ENCODE assay signal across 15 cellular contexts in the genomic region with DNA sequence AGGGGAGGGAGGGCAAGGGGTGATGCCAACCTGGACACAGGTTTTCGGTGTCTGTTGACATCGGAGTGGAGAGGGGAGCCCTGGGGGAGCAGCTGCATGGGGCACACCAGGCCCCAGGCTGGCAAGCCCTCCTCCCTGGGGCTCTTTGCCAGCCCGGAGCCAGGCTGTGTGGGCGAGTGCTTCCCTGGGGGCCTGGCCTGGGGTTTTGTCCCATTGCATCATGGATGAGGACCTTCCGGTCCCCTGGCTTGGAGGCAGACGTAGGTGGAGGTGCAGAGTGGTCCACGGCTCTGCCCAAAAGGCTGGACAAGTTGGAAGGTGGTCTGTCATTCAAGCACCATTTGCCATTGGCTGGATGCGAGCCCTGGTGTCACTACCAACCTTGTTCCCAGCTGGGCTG. TPM values are rescaled to one million over a fixed set of nuclear protein-coding genes. Genes with fewer than 3 reads are reported as not detected.
DNase-seq lines count a peak whose midpoint lies in the region; ATAC-seq and TF ChIP-seq lines count a peak whose summit lies in the region.
"Had no signal": no experiment of that assay in that cellular context is flagged by ENCODE, and none has a peak within 500 bp of the region (broad histone marks: within the 10 kb centered on the region; RNA-seq: fewer than 3 reads in every experiment).

No MANE protein-coding gene starts in this region.

- no peak for TF ChIP-seq CTCF in esophagus muscularis mucosa (IDR thresholded peaks at IDR 0.05)
- TF ChIP-seq CTCF in ovary (IDR thresholded peaks at IDR 0.05): no peak
- TF ChIP-seq CTCF in transverse colon (IDR thresholded peaks at IDR 0.05): no peak

- 79% methylated on average over 3 of the region's 8 CpGs for WGBS in esophagus muscularis mucosa
- 68 to 89% (median 72%) methylated on average over 6 to 8 of the region's 8 CpGs for WGBS in ovary, 3 donors
- 71% methylated on average over 8 of the region's 8 CpGs; no CpG with 5 or more reads in 1 of the 2 donors for WGBS in transverse colon (ENCODE audit: low coverage in 1 of 2), 2 donors

- no peaks in the 10 kb centered on the region for H3K36me3 Mint-ChIP-seq in activated T-cell treated with anti-CD3 and anti-CD28 coated beads, Interleukin-2, amount 50 U/mL, for 72 hours (ENCODE audit: insufficient read depth in 2 of 2)
- H3K36me3 Mint-ChIP-seq: CD8-positive, alpha-beta memory T cell had no signal

- no peak overlapping the region for H3K4me3 ChIP-seq in esophagus muscularis mucosa
- H3K4me3 ChIP-seq in ovary: no peak overlapping the region
- H3K4me3 ChIP-seq in transverse colon: no peak overlapping the region
- H3K4me3 ChIP-seq: tibial nerve had no signal

- ATAC-seq in activated T-cell treated with anti-CD3 and anti-CD28 coated beads, Interleukin-2, amount 50 U/mL, for 72 hours (replicated peaks in 1 of 2): no peak

- H3K27me3 ChIP-seq in esophagus muscularis mucosa: no peaks in the 10 kb centered on the region
- H3K27me3 ChIP-seq in ovary: no peaks in the 10 kb centered on the region
- no peaks in the 10 kb centered on the region for H3K27me3 ChIP-seq in transverse colon
- H3K27me3 ChIP-seq: tibial nerve had no signal

- DNase-seq in M059J (ENCODE audit: low read depth) (peak; percentile 63), esophagus muscularis mucosa (ENCODE audit: extremely low spot score) (no peak), ovary (no peak), transverse colon (no peak), Ammon's horn (ENCODE audit: low spot score) (no peak), NCI-H510A (lab: John Stamatoyannopoulos, UW) (no peak), NCI-H510A treated with DMSO at 0.1 percent for 48 hours (lab: John Stamatoyannopoulos, UW) (no peak)
- no peak for DNase-seq in activated T-cell treated with anti-CD3 and anti-CD28 coated beads, Interleukin-2, amount 50 U/mL, for 72 hours
- DNase-seq: activated CD4-positive, alpha-beta memory T cell treated with anti-CD3 and anti-CD28 coated beads, Interleukin-2, amount 10 ng/mL, durations not matched to agents 7 days and 5 days; CD8-positive, alpha-beta memory T cell; GDM1; mesendoderm; NCI-H226 had no signal

- peaks cover 97 to 100% (median 100%) of the 10 kb centered on the region in 4 donors for H3K4me1 ChIP-seq in esophagus muscularis mucosa
- peaks cover 67% of the 10 kb centered on the region for H3K4me1 ChIP-seq in ovary (ENCODE audit: insufficient read depth)
- peaks cover 45 to 83% (median 64%) of the 10 kb centered on the region in 4 donors for H3K4me1 ChIP-seq in transverse colon

- H3K27ac Mint-ChIP-seq in activated T-cell treated with anti-CD3 and anti-CD28 coated beads, Interleukin-2, amount 50 U/mL, for 72 hours: no peak overlapping the region
- H3K27ac Mint-ChIP-seq: activated CD4-positive, alpha-beta memory T cell treated with anti-CD3 and anti-CD28 coated beads, Interleukin-2, amount 10 ng/mL, durations not matched to agents 7 days and 5 days; activated T-helper 2 cell treated with anti-CD3 and anti-CD28 coated beads, Interferon-gamma antibody, Interleukin-2, Interleukin-4, amounts not matched to agents 10 μg/mL and 5 μg/mL and 100 μg/mL, durations not matched to agents 14 hours and 24 hours and 36 hours had no signal

- peaks cover 37% of the 10 kb centered on the region for H3K4me1 Mint-ChIP-seq in activated T-cell treated with anti-CD3 and anti-CD28 coated beads, Interleukin-2, amount 50 U/mL, for 72 hours (ENCODE audit: low read depth)

- no peak overlapping the region for H3K4me3 Mint-ChIP-seq in activated T-cell treated with anti-CD3 and anti-CD28 coated beads, Interleukin-2, amount 50 U/mL, for 72 hours
- H3K4me3 Mint-ChIP-seq: activated CD4-positive, alpha-beta memory T cell treated with anti-CD3 and anti-CD28 coated beads, Interleukin-2, amount 10 ng/mL, durations not matched to agents 7 days and 5 days had no signal

- no peaks in the 10 kb centered on the region for H3K27me3 Mint-ChIP-seq in activated T-cell treated with anti-CD3 and anti-CD28 coated beads, Interleukin-2, amount 50 U/mL, for 72 hours (ENCODE audit: low read depth)
- H3K27me3 Mint-ChIP-seq: activated CD4-positive, alpha-beta memory T cell treated with anti-CD3 and anti-CD28 coated beads, Interleukin-2, amount 10 ng/mL, durations not matched to agents 7 days and 5 days had no signal

- intact Hi-C loops in esophagus muscularis mucosa (cut with DNase I) (no loop called here), ovary (cut with DNase I) (no loop called here), transverse colon (cut with DNase I; ENCODE audit: low total_unique reads) (no loop called here)

- no peaks in the 10 kb centered on the region for H3K9me3 Mint-ChIP-seq in activated T-cell treated with anti-CD3 and anti-CD28 coated beads, Interleukin-2, amount 50 U/mL, for 72 hours
- H3K9me3 Mint-ChIP-seq: activated CD4-positive, alpha-beta memory T cell treated with anti-CD3 and anti-CD28 coated beads, Interleukin-2, amount 10 ng/mL, durations not matched to agents 7 days and 5 days; activated T-helper 2 cell treated with anti-CD3 and anti-CD28 coated beads, Interferon-gamma antibody, Interleukin-2, Interleukin-4, amounts not matched to agents 10 μg/mL and 5 μg/mL and 100 μg/mL, durations not matched to agents 14 hours and 24 hours and 36 hours; CD8-positive, alpha-beta memory T cell had no signal

- H3K27ac ChIP-seq in esophagus muscularis mucosa (replicated peaks in 1 of 4) (peak overlapping the region; percentile 82 to 84 (median 83)), ovary (peak overlapping the region; percentile 7 to 85), transverse colon (peak overlapping the region; percentile 67 to 88 (median 72))

- no peak for TF ChIP-seq POLR2A in esophagus muscularis mucosa (IDR thresholded peaks at IDR 0.05; ENCODE audit: low read depth)
- TF ChIP-seq POLR2A in ovary (IDR thresholded peaks at IDR 0.05): no peak
- no peak for TF ChIP-seq POLR2A in transverse colon (IDR thresholded peaks at IDR 0.05)

- no peak for TF ChIP-seq EP300 in esophagus muscularis mucosa (IDR thresholded peaks at IDR 0.05)
- TF ChIP-seq EP300 in ovary (IDR thresholded peaks at IDR 0.05): no peak
- no peak for TF ChIP-seq EP300 in transverse colon (IDR thresholded peaks at IDR 0.05; ENCODE audit: low read depth)

- in situ Hi-C loops in transverse colon (cut with MboI; ENCODE audit: low pct_ligation_motif_present in 1 of 4, low pct_unique_long_range_greater_than_20kb in 1 of 4, low sequenced_read_pairs in 3 of 4): no loop called here

- no peaks in the 10 kb centered on the region for H3K36me3 ChIP-seq in esophagus muscularis mucosa
- H3K36me3 ChIP-seq in ovary: no peaks in the 10 kb centered on the region
- no peaks in the 10 kb centered on the region for H3K36me3 ChIP-seq in transverse colon
- H3K36me3 ChIP-seq: tibial nerve had no signal

- H3K9me3 ChIP-seq in esophagus muscularis mucosa (no peaks in the 10 kb centered on the region), ovary (no peaks in the 10 kb centered on the region), transverse colon (no peaks in the 10 kb centered on the region)
- H3K9me3 ChIP-seq: tibial nerve had no signal

RNA-seq across cellular contexts. Expression of gene ZMIZ1, which starts 34.8 kb away (rescaled TPM):
- 21.9 and 47.2 TPM in 2 replicates for total RNA-seq in M059J (2014; rRNA removed; shearing (Covaris generic))
- total RNA-seq in esophagus muscularis mucosa (10 to 100 TPM; 48.7 to 87.2 (median 66.0) TPM), ovary (100 to 1,000 TPM in 2 of 7 donors, 10 to 100 TPM in 5; 30.3 to 117 (median 86.3) TPM), transverse colon (100 to 1,000 TPM in 1 of 4 donors, 10 to 100 TPM in 3; 32.0 to 108 (median 63.0) TPM)
- 10 to 100 TPM; 36.5 to 40.3 TPM for polyA plus RNA-seq in ovary
- 10 to 100 TPM; 30.6 to 37.8 TPM for total RNA-seq in activated T-cell treated with anti-CD3 and anti-CD28 coated beads, Interleukin-2, amount 50 U/mL, for 72 hours
